In the genomic region with DNA sequence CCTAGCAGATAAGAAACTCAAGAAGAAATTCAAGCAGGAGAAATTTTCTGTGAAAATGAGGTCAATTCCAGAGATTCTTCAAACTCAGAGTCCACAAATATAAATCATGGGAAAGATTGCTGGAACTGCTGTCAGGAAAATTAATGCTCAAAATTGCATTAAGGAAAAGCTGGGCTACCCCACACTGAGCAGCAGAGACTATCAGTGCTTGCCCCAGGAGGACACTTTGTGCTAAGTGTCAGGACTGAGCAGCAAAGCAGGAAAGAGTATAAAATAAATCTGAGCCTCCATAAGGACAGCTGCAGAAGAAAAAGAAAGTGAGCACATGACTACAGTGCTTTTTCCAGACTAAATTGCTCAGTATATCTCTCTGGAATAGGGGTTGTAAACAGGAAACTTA, we compare ENCODE assay signal across 29 cellular contexts.
"Had no signal": no experiment of that assay in that cellular context is flagged by ENCODE, and none has a peak within 500 bp of the region (broad histone marks: within the 10 kb centered on the region; RNA-seq: fewer than 3 reads in every experiment).

No MANE protein-coding gene starts in this region.

- H3K4me2 ChIP-seq: neural progenitor cell had no signal

- H3K4me3 Mint-ChIP-seq: activated naive CD8-positive, alpha-beta T cell; effector memory CD8-positive, alpha-beta T cell; immature natural killer cell; naive thymus-derived CD4-positive, alpha-beta T cell; neural progenitor cell; T-helper 1 cell treated with Interleukin-12 subunit alpha and Interleukin-12 subunit beta and Interleukin-4 antibody, amounts not matched to agents 30 μg/mL and 1 μg/mL, for 36 hours had no signal

- H3K27ac Mint-ChIP-seq: activated naive CD8-positive, alpha-beta T cell; effector memory CD8-positive, alpha-beta T cell; immature natural killer cell; naive thymus-derived CD4-positive, alpha-beta T cell; neural progenitor cell; T-helper 1 cell treated with Interleukin-12 subunit alpha and Interleukin-12 subunit beta and Interleukin-4 antibody, amounts not matched to agents 30 μg/mL and 1 μg/mL, for 36 hours had no signal

- DNase-seq: activated CD4-positive, alpha-beta T cell treated with anti-CD3 and anti-CD28 coated beads for 48 hours; activated CD4-positive, alpha-beta T cell treated with anti-CD3 and anti-CD28 coated beads, Interleukin-2, amount 50 U/mL, for 48 hours; activated CD8-positive, alpha-beta memory T cell treated with anti-CD3 and anti-CD28 coated beads for 24 hours; activated effector memory CD4-positive, alpha-beta T cell treated with Interleukin-2 at 50 U/mL for 16 hours; activated naive CD4-positive, alpha-beta T cell treated with Interleukin-2 at 50 U/mL for 16 hours; brain microvascular endothelial cell; caudate nucleus; cortex of kidney; effector memory CD8-positive, alpha-beta T cell; head of caudate nucleus; hypothalamus; immature natural killer cell; kidney; left lung; midbrain; naive thymus-derived CD4-positive, alpha-beta T cell; occipital lobe; psoas muscle; spleen; stimulated activated CD4-positive, alpha-beta T cell treated with anti-CD3 and anti-CD28 coated beads, Interleukin-2, amount 100 ng/mL, for 48 hours; stimulated activated naive CD4-positive, alpha-beta T cell treated with Interleukin-2 at 50 U/mL for 16 hours; SW 1271; T-helper 9 cell; trophoblast cell had no signal

- H3K9me3 ChIP-seq: left lung, psoas muscle, spleen had no signal

- H3K27ac ChIP-seq: brain microvascular endothelial cell, left lung, neural progenitor cell, parathyroid adenoma, psoas muscle, spleen, VCaP had no signal

- H3K79me2 ChIP-seq: parathyroid adenoma had no signal

- H3K36me3 Mint-ChIP-seq: activated naive CD8-positive, alpha-beta T cell; naive thymus-derived CD4-positive, alpha-beta T cell; neural progenitor cell had no signal

- H3K4me1 ChIP-seq: left lung, neural progenitor cell, parathyroid adenoma, psoas muscle, spleen had no signal

- H3K9me3 Mint-ChIP-seq: effector memory CD8-positive, alpha-beta T cell; immature natural killer cell; neural progenitor cell; T-helper 1 cell treated with Interleukin-12 subunit alpha and Interleukin-12 subunit beta and Interleukin-4 antibody, amounts not matched to agents 30 μg/mL and 1 μg/mL, for 36 hours had no signal

- H3K9ac ChIP-seq: neural progenitor cell, parathyroid adenoma had no signal

- H3K4me1 Mint-ChIP-seq: immature natural killer cell; naive thymus-derived CD4-positive, alpha-beta T cell; neural progenitor cell had no signal

- H3K36me3 ChIP-seq: brain microvascular endothelial cell, left lung, neural progenitor cell, spleen had no signal

- H2AFZ ChIP-seq: neural progenitor cell, parathyroid adenoma had no signal

- H3K4me3 ChIP-seq: left lung, neural progenitor cell, psoas muscle, spleen had no signal

- H3K27me3 ChIP-seq: brain microvascular endothelial cell, left lung, neural progenitor cell, spleen had no signal

- ATAC-seq: effector memory CD8-positive, alpha-beta T cell; left lung; naive thymus-derived CD4-positive, alpha-beta T cell; psoas muscle had no signal
